14 cellular contexts compared by ENCODE assay signal in genomic region chr9:134057751-134058701, GRCh38. TPM values are rescaled to one million over a fixed set of nuclear protein-coding genes. Genes with fewer than 3 reads are reported as not detected.
DNase-seq lines count a peak whose midpoint lies in the region; ATAC-seq and TF ChIP-seq lines count a peak whose summit lies in the region.
"Had no signal": no experiment of that assay in that cellular context is flagged by ENCODE, and none has a peak within 500 bp of the region (broad histone marks: within the 10 kb centered on the region; RNA-seq: fewer than 3 reads in every experiment).

No MANE protein-coding gene starts in this region.

- H3F3A ChIP-seq in neural progenitor cell (ENCODE audit: low read depth): no peaks in the 10 kb centered on the region

- peak overlapping the region; percentile 35 for H3K4me2 ChIP-seq in neural progenitor cell

- H3K79me2 ChIP-seq in neural progenitor cell (ENCODE audit: low read depth): peaks cover 99% of the 10 kb centered on the region

- peaks cover 2% of the 10 kb centered on the region for H3K27me3 Mint-ChIP-seq in neural progenitor cell (ENCODE audit: insufficient read depth, low read depth)

- H3K9ac ChIP-seq in endocrine pancreas (ENCODE audit: control insufficient read depth, insufficient read depth, low read length) (peak overlapping the region; percentile 47), neural progenitor cell (peak overlapping the region; percentile 42)

- H3K9me3 ChIP-seq in heart right ventricle (no peaks in the 10 kb centered on the region), endocrine pancreas (ENCODE audit: control insufficient read depth, low read length) (no peaks in the 10 kb centered on the region), neural progenitor cell (ENCODE audit: low read depth) (no peaks in the 10 kb centered on the region), upper lobe of right lung (no peaks in the 10 kb centered on the region), MG63 (no peaks in the 10 kb centered on the region)

- no peak overlapping the region for H2AFZ ChIP-seq in neural progenitor cell (replicated peaks)

- no peaks in the 10 kb centered on the region for H3K9me3 Mint-ChIP-seq in neural progenitor cell
- H3K9me3 Mint-ChIP-seq: immature natural killer cell had no signal

- peaks cover 100% of the 10 kb centered on the region for H4K20me1 ChIP-seq in neural progenitor cell (ENCODE audit: low read depth)

- H3K27me3 ChIP-seq in heart right ventricle (no peaks in the 10 kb centered on the region), endocrine pancreas (ENCODE audit: control insufficient read depth, insufficient read depth, low read length) (no peaks in the 10 kb centered on the region), neural progenitor cell (no peaks in the 10 kb centered on the region), upper lobe of right lung (no peaks in the 10 kb centered on the region), MG63 (no peaks in the 10 kb centered on the region)

- H3K4me3 Mint-ChIP-seq in neural progenitor cell: no peak overlapping the region

- WGBS in heart right ventricle, 2 donors: 80 to 82% methylated on average over 28 of the region's 28 CpGs

- H3K27ac ChIP-seq in heart right ventricle (no peak overlapping the region), neural progenitor cell (no peak overlapping the region), upper lobe of right lung (no peak overlapping the region)
- H3K27ac ChIP-seq: SK-N-MC had no signal

- intact Hi-C loops in Right ventricle myocardium superior (cut with DNase I) (no loop called here), heart right ventricle (cut with DNase I) (no loop called here), upper lobe of right lung (cut with DNase I) (no loop called here)

- H3K36me3 ChIP-seq in heart right ventricle (peaks cover 0 to 5% (median 3%) of the 10 kb centered on the region in 9 donors), endocrine pancreas (ENCODE audit: control insufficient read depth, insufficient read depth, low read length) (no peaks in the 10 kb centered on the region), neural progenitor cell (no peaks in the 10 kb centered on the region), upper lobe of right lung (peaks cover 3% of the 10 kb centered on the region), MG63 (peaks cover 8% of the 10 kb centered on the region)

- no peak for TF ChIP-seq CTCF in heart right ventricle (IDR thresholded peaks at IDR 0.05)
- TF ChIP-seq CTCF in neural progenitor cell (IDR thresholded peaks at IDR 0.05): no peak
- TF ChIP-seq CTCF in upper lobe of right lung (IDR thresholded peaks at IDR 0.05): no peak

- H3K4me1 Mint-ChIP-seq in neural progenitor cell: peaks cover 26% of the 10 kb centered on the region

- H3K4me3 ChIP-seq in heart right ventricle (no peak overlapping the region), endocrine pancreas (ENCODE audit: control insufficient read depth, insufficient read depth, low read length) (no peak overlapping the region), neural progenitor cell (no peak overlapping the region), upper lobe of right lung (no peak overlapping the region), MG63 (no peak overlapping the region; the same call in 1 of the 2 replicates)
- H3K4me3 ChIP-seq: SK-N-MC had no signal

- DNase-seq in Right ventricle myocardium superior (peak; percentile 38), heart right ventricle (no peak), neural progenitor cell (ENCODE audit: low spot score) (peak; percentile 14), upper lobe of right lung (peak; percentile 61), MG63 (no peak), NCI-H2107 (lab: John Stamatoyannopoulos, UW) (no peak)
- no peak for DNase-seq in stimulated activated CD4-positive, alpha-beta T cell treated with anti-CD3 and anti-CD28 coated beads, Interleukin-2, amount 100 ng/mL, for 24 hours
- DNase-seq: activated CD8-positive, alpha-beta memory T cell treated with anti-CD3 and anti-CD28 coated beads, Interleukin-2, amount 50 U/mL, for 48 hours; immature natural killer cell; MV-4-11; NCI-H2171 treated with DMSO at 0.1 percent for 48 hours; small intestine had no signal

- H3K36me3 Mint-ChIP-seq in neural progenitor cell: no peaks in the 10 kb centered on the region
- H3K36me3 Mint-ChIP-seq: immature natural killer cell had no signal

- ATAC-seq in Right ventricle myocardium superior (ENCODE audit: poor library complexity): no peak
- ATAC-seq in heart right ventricle: no peak
- no peak for ATAC-seq in upper lobe of right lung

- H3K27ac Mint-ChIP-seq in neural progenitor cell: peak overlapping the region; percentile 21

- H3K4me1 ChIP-seq in heart right ventricle: peaks cover 43 to 81% (median 68%) of the 10 kb centered on the region in 9 donors
- H3K4me1 ChIP-seq in endocrine pancreas (ENCODE audit: control insufficient read depth, insufficient read depth, low read length): no peaks in the 10 kb centered on the region
- peaks cover 36% of the 10 kb centered on the region for H3K4me1 ChIP-seq in neural progenitor cell
- peaks cover 71% of the 10 kb centered on the region for H3K4me1 ChIP-seq in upper lobe of right lung

RNA-seq across cellular contexts. Expression of gene BRD3, which starts 9.8 kb away (rescaled TPM):
- total RNA-seq in Right ventricle myocardium superior (23.2 TPM), heart right ventricle (10 to 100 TPM; 23.2 to 34.4 (median 29.7) TPM), neural progenitor cell (ENCODE audit: low replicate concordance) (14.8 and 21.7 TPM in 2 replicates), upper lobe of right lung (38.4 TPM)
- polyA plus RNA-seq in heart right ventricle: 10 to 100 TPM in 1 of 2 donors, 1 to 10 TPM in 1; 5.7 to 11.1 TPM
- 3.1 and 5.0 TPM in 2 replicates for total RNA-seq in MG63 (2014; rRNA removed; shearing (Covaris generic); ENCODE audit: low replicate concordance)

RNA-seq across cellular contexts. Expression of gene BRD3OS, which starts 32.7 kb away (rescaled TPM):
- total RNA-seq in Right ventricle myocardium superior (4.9 TPM), heart right ventricle (10 to 100 TPM in 2 of 10 donors, 1 to 10 TPM in 8; 4.1 to 11.6 (median 7.8) TPM), neural progenitor cell (ENCODE audit: low replicate concordance) (19.0 and 28.3 TPM in 2 replicates), upper lobe of right lung (10.7 TPM)
- 1 to 10 TPM; 4.8 to 6.7 TPM for polyA plus RNA-seq in heart right ventricle
- 7.8 and 18.6 TPM in 2 replicates for total RNA-seq in MG63 (2014; rRNA removed; shearing (Covaris generic); ENCODE audit: low replicate concordance)

Comparison
In these comparisons a context has a peak if more than half of its experiments do, and no peak if none do; other contexts are left out.
1. DNase-seq: peak in Right ventricle myocardium superior (single experiment), neural progenitor cell (single experiment) and upper lobe of right lung (single experiment); none in heart right ventricle (0 of 2), stimulated activated CD4-positive, alpha-beta T cell treated with anti-CD3 and anti-CD28 coated beads, Interleukin-2, amount 100 ng/mL, for 24 hours (0 of 2), MG63 (single experiment) and NCI-H2107 (single experiment).